Comparison of ENCODE assay signal across 21 cellular contexts in the genomic region with DNA sequence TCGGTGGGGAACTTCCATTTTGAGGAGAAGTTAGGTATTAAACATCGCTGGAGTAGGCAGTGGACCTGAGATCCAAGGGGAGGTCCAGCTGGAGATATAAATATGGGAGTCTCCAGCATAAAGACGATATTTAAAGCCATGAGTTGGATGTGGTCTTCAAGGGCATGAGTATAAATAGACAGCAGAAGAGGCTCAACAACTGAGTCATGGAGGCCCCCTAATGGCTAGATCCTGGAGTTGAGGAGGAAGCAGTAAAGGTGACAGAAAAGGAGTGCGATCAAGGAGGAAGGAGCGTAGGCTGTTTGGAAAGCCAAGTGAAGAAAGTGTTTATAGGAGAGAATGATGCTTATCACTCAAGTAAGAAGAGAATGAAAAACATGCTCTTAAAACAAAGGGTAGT. TPM values are rescaled to one million over a fixed set of nuclear protein-coding genes. Genes with fewer than 3 reads are reported as not detected.
DNase-seq lines count a peak whose midpoint lies in the region; ATAC-seq and TF ChIP-seq lines count a peak whose summit lies in the region.
"Had no signal": no experiment of that assay in that cellular context is flagged by ENCODE, and none has a peak within 500 bp of the region (broad histone marks: within the 10 kb centered on the region; RNA-seq: fewer than 3 reads in every experiment).

No MANE protein-coding gene starts in this region.

- no peaks in the 10 kb centered on the region for H4K20me1 ChIP-seq in IMR-90 (ENCODE audit: insufficient read depth, low read length)

- BruUV-seq in IMR-90 (replicated peaks; lab: Mats Ljungman, UMichigan), result no TSS peak

- H3K4me2 ChIP-seq in IMR-90 (ENCODE audit: low read depth, low read length), result no peak overlapping the region
- H3K4me2 ChIP-seq: neural progenitor cell had no signal

- H3K9me3 Mint-ChIP-seq in activated naive CD4-positive, alpha-beta T cell treated with anti-CD3 and anti-CD28 coated beads, Interleukin-2, amount 50 U/mL, for 72 hours, result no peaks in the 10 kb centered on the region
- H3K9me3 Mint-ChIP-seq: HFFc6, neural progenitor cell had no signal

- H3K4me3 ChIP-seq in IMR-90 (ENCODE audit: insufficient read depth, low read depth, low read length), result no peak overlapping the region
- no peak overlapping the region for H3K4me3 ChIP-seq in astrocyte of the spinal cord (ENCODE audit: low read depth, low read length)
- H3K4me3 ChIP-seq: neural progenitor cell, SJCRH30 had no signal

- TF ChIP-seq CTCF in IMR-90 (conservative IDR thresholded peaks at IDR 0.05; ENCODE audit: low read depth, low read length) (no peak; the same call in 1 of the 2 replicates), astrocyte of the spinal cord (IDR thresholded peaks at IDR 0.05; ENCODE audit: low read depth, low read length) (peak; percentile 19), foreskin keratinocyte (conservative IDR thresholded peaks at IDR 0.05) (peak; percentile 29)

- no peak overlapping the region for H2AK9ac ChIP-seq in IMR-90 (replicated peaks; ENCODE audit: low read depth, low read length, poor library complexity)

- no peak overlapping the region for H2AFZ ChIP-seq in IMR-90 (replicated peaks; ENCODE audit: low read length, poor library complexity)
- H2AFZ ChIP-seq: neural progenitor cell had no signal

- H3K23ac ChIP-seq in IMR-90 (ENCODE audit: low read depth, low read length), result no peak overlapping the region

- H3K27ac Mint-ChIP-seq in activated naive CD4-positive, alpha-beta T cell treated with anti-CD3 and anti-CD28 coated beads, Interleukin-2, amount 50 U/mL, for 72 hours, result no peak overlapping the region
- H3K27ac Mint-ChIP-seq: HFFc6; neural progenitor cell; stimulated activated effector memory CD8-positive, alpha-beta T cell treated with anti-CD3 and anti-CD28 coated beads, Interleukin-12 subunit alpha, Interleukin-12 subunit beta, amount 100 ng/mL, for 72 hours had no signal

- H3K36me3 ChIP-seq in IMR-90 (ENCODE audit: control insufficient read depth, insufficient read depth, low read length), result no peaks in the 10 kb centered on the region
- H3K36me3 ChIP-seq: neural progenitor cell, SJCRH30 had no signal

- dilution Hi-C loops in IMR-90 (cut with HindIII; ENCODE audit: low sequenced_read_pairs, unreplicated experiment), result no loop called here

- in situ Hi-C loops in IMR-90 (cut with MboI; ENCODE audit: low sequenced_read_pairs) (loop anchor here (25.0 kb wide), 1 partner anchor 495 kb away; a partner anchor contains a TSS), astrocyte of the spinal cord (cut with HindIII; ENCODE audit: low sequenced_read_pairs) (no loop called here)

- H3K4ac ChIP-seq in IMR-90 (ENCODE audit: low read depth, low read length), result no peak overlapping the region

- DNase-seq in ELR (ENCODE audit: low read depth) (peak; percentile 23), IMR-90 (no peak), astrocyte of the spinal cord (ENCODE audit: low read depth, low spot score) (no peak), foreskin keratinocyte (no peak), iPS-NIHi11 (ENCODE audit: low spot score) (no peak)
- no peak for DNase-seq in activated naive CD4-positive, alpha-beta T cell treated with anti-CD3 and anti-CD28 coated beads, Interleukin-2, amount 50 U/mL, for 72 hours (ENCODE audit: low spot score in 2 of 2)
- no peak for DNase-seq in activated CD8-positive, alpha-beta memory T cell treated with anti-CD3 and anti-CD28 coated beads, Interleukin-2, amount 50 U/mL, for 4 hours
- DNase-seq: activated CD4-positive, alpha-beta T cell treated with anti-CD3 and anti-CD28 coated beads for 1 hour; amniotic stem cell; HFFc6; kidney; MV-4-11; NCI-H2029; NCI-H510A treated with DMSO at 0.1 percent for 48 hours; OCI-M1; SJCRH30; stimulated activated CD4-positive, alpha-beta T cell treated with anti-CD3 and anti-CD28 coated beads, Interleukin-12 subunit alpha, Interleukin-12 subunit beta, amount 100 ng/mL, for 4 hours; T-helper 9 cell had no signal

- no peak overlapping the region for H2BK20ac ChIP-seq in IMR-90 (ENCODE audit: low read depth, low read length)

- H3K14ac ChIP-seq in IMR-90 (replicated peaks; ENCODE audit: low read depth, low read length), result no peak overlapping the region

- no peak overlapping the region for H2BK120ac ChIP-seq in IMR-90 (ENCODE audit: low read depth, low read length)

- no peak overlapping the region for H3K27ac ChIP-seq in IMR-90 (ENCODE audit: insufficient read depth, low read length)
- H3K27ac ChIP-seq in foreskin keratinocyte, result no peak overlapping the region
- H3K27ac ChIP-seq: neural progenitor cell, SJCRH30 had no signal

- H4K5ac ChIP-seq in IMR-90 (ENCODE audit: low read depth, low read length), result no peak overlapping the region

- H3K27me3 ChIP-seq in IMR-90 (ENCODE audit: control insufficient read depth, insufficient read depth, low read length) (peaks cover 4% of the 10 kb centered on the region; the same call in 1 of the 2 replicates), foreskin keratinocyte (peaks cover 9% of the 10 kb centered on the region)
- H3K27me3 ChIP-seq: neural progenitor cell, SJCRH30 had no signal

- no peak overlapping the region for H4K8ac ChIP-seq in IMR-90 (ENCODE audit: low read depth in 2 of 2, low read length in 2 of 2)

- H2BK15ac ChIP-seq in IMR-90 (ENCODE audit: low read depth, low read length), result no peak overlapping the region

- no peak for TF ChIP-seq POLR2A in IMR-90 (IDR thresholded peaks at IDR 0.05; ENCODE audit: low read depth, low read length)

- H3K18ac ChIP-seq in IMR-90 (ENCODE audit: low read depth, low read length), result no peak overlapping the region

- no peak overlapping the region for H2AK5ac ChIP-seq in IMR-90 (ENCODE audit: low read depth, low read length)

- no peak overlapping the region for H4K91ac ChIP-seq in IMR-90 (ENCODE audit: insufficient read depth, low read depth, low read length)

- H3K9ac ChIP-seq in IMR-90 (ENCODE audit: low read depth, low read length), result no peak overlapping the region
- H3K9ac ChIP-seq: neural progenitor cell had no signal

- ATAC-seq in IMR-90 (ENCODE audit: low read depth), result no peak
- no peak for ATAC-seq in foreskin keratinocyte
- ATAC-seq in activated naive CD4-positive, alpha-beta T cell treated with anti-CD3 and anti-CD28 coated beads, Interleukin-2, amount 50 U/mL, for 72 hours, result no peak
- ATAC-seq in GM19324 (IDR thresholded peaks at IDR 0.05; ENCODE audit: low FRiP score, unreplicated experiment), result no peak
- ATAC-seq: stimulated activated effector memory CD8-positive, alpha-beta T cell treated with anti-CD3 and anti-CD28 coated beads, Interleukin-12 subunit alpha, Interleukin-12 subunit beta, amount 100 ng/mL, for 72 hours had no signal

- 100% methylated on average over 1 of the region's 5 CpGs; no CpG with 5 or more reads in 1 of the 2 experiments for WGBS in IMR-90 (ENCODE audit: extremely low coverage in 2 of 2, insufficient read length in 1 of 2), 2 experiments

- H2BK5ac ChIP-seq in IMR-90 (ENCODE audit: low read depth, low read length, poor library complexity, severe bottlenecking), result no peak overlapping the region

- H3K9me1 ChIP-seq in IMR-90 (ENCODE audit: insufficient read depth, low read length), result no peaks in the 10 kb centered on the region

- POLR2A ChIA-PET in IMR-90 (lab: Charles Lee; ENCODE audit: unreplicated experiment), result no interaction called here

- no peaks in the 10 kb centered on the region for H3K9me3 ChIP-seq in IMR-90 (ENCODE audit: control insufficient read depth, insufficient read depth, low read length)
- H3K9me3 ChIP-seq: SJCRH30 had no signal

- no peaks in the 10 kb centered on the region for H3K4me1 ChIP-seq in IMR-90 (ENCODE audit: control insufficient read depth, insufficient read depth, low read length)
- H3K4me1 ChIP-seq in foreskin keratinocyte, result no peaks in the 10 kb centered on the region
- H3K4me1 ChIP-seq: neural progenitor cell, SJCRH30 had no signal

- H3K79me1 ChIP-seq in IMR-90 (ENCODE audit: low read depth in 1 of 2, low read length in 2 of 2), result no peaks in the 10 kb centered on the region

- intact Hi-C loops in IMR-90 (cut with micrococcal nuclease), result no loop called here

- peak; percentile 18; the same call in 1 of the 2 replicates for TF ChIP-seq RAD21 in IMR-90 (IDR thresholded peaks at IDR 0.05; ENCODE audit: low read length)

- no peaks in the 10 kb centered on the region for H3K36me3 Mint-ChIP-seq in activated naive CD4-positive, alpha-beta T cell treated with anti-CD3 and anti-CD28 coated beads, Interleukin-2, amount 50 U/mL, for 72 hours
- H3K36me3 Mint-ChIP-seq: neural progenitor cell; stimulated activated effector memory CD8-positive, alpha-beta T cell treated with anti-CD3 and anti-CD28 coated beads, Interleukin-12 subunit alpha, Interleukin-12 subunit beta, amount 100 ng/mL, for 72 hours had no signal

- CTCF ChIA-PET in IMR-90 (lab: Yijun Ruan, JAX), result no interaction called here

- no peak overlapping the region for H3K56ac ChIP-seq in IMR-90 (ENCODE audit: extremely low read depth, insufficient read depth, low read length)

TF ChIP-seq in IMR-90, 13 proteins besides CTCF, POLR2A, EP300 and RAD21 (continues in another document):
- TF ChIP-seq FOS (IDR thresholded peaks at IDR 0.05; ENCODE audit: low read depth, low read length), result no peak
- TF ChIP-seq MAFK (IDR thresholded peaks at IDR 0.05; ENCODE audit: low read depth, low read length), result no peak
- TF ChIP-seq NFE2L2 (IDR thresholded peaks at IDR 0.05; ENCODE audit: low read depth, low read length), result no peak
- no peak for TF ChIP-seq BHLHE40 (IDR thresholded peaks at IDR 0.05; ENCODE audit: low read depth, low read length)

RNA-seq across cellular contexts. Expression of a gene that starts 18.1 kb away (rescaled TPM):
- total RNA-seq in IMR-90 (2012; rRNA removed) (64.7 and 75.5 TPM in 2 replicates), foreskin keratinocyte (52.4 and 52.6 TPM in 2 replicates)
- polyA plus RNA-seq in IMR-90 (2012; rRNA removed) (41.1 and 47.9 TPM in 2 replicates), foreskin keratinocyte (11.3 and 12.1 TPM in 2 replicates)
- 21.2 and 27.8 TPM in 2 replicates for polyA plus RNA-seq in IMR-90 (2012; cell fraction: cytosol; rRNA removed)
- 50.5 and 115 TPM in 2 replicates for polyA plus RNA-seq in IMR-90 (2012; cell fraction: nucleus; rRNA removed; ENCODE audit: low replicate concordance)
- total RNA-seq in activated naive CD4-positive, alpha-beta T cell treated with anti-CD3 and anti-CD28 coated beads, Interleukin-2, amount 50 U/mL, for 72 hours, result 1 to 10 TPM; 1.6 to 6.1 TPM

RNA-seq across cellular contexts. Expression of a gene that starts 24.3 kb away (rescaled TPM):
- 972 and 1,122 TPM in 2 replicates for total RNA-seq in IMR-90 (2012; rRNA removed)
- 1,796 and 2,118 TPM in 2 replicates for polyA plus RNA-seq in IMR-90 (2012; rRNA removed)
- polyA plus RNA-seq in IMR-90 (2012; cell fraction: cytosol; rRNA removed), result 1,744 and 2,681 TPM in 2 replicates
- polyA plus RNA-seq in IMR-90 (2012; cell fraction: nucleus; rRNA removed; ENCODE audit: low replicate concordance), result 2,128 and 5,164 TPM in 2 replicates
- total RNA-seq in foreskin keratinocyte, result 5.2 and 7.5 TPM in 2 replicates
- 5.2 and 7.9 TPM in 2 replicates for polyA plus RNA-seq in foreskin keratinocyte
- total RNA-seq in activated naive CD4-positive, alpha-beta T cell treated with anti-CD3 and anti-CD28 coated beads, Interleukin-2, amount 50 U/mL, for 72 hours, result 1 to 10 TPM; 1.5 to 4.0 TPM

Comparison
In these comparisons a context has a peak if more than half of its experiments do, and no peak if none do; other contexts are left out.
1. RNA of a gene that starts 24.3 kb away (total RNA-seq): 972 to 1,122 TPM in IMR-90; 5.2 to 7.5 TPM in foreskin keratinocyte and 1.5 to 4.0 TPM in activated naive CD4-positive, alpha-beta T cell treated with anti-CD3 and anti-CD28 coated beads, Interleukin-2, amount 50 U/mL, for 72 hours; every median in the first group is over 100 times any median in the second.